In the genomic region with DNA sequence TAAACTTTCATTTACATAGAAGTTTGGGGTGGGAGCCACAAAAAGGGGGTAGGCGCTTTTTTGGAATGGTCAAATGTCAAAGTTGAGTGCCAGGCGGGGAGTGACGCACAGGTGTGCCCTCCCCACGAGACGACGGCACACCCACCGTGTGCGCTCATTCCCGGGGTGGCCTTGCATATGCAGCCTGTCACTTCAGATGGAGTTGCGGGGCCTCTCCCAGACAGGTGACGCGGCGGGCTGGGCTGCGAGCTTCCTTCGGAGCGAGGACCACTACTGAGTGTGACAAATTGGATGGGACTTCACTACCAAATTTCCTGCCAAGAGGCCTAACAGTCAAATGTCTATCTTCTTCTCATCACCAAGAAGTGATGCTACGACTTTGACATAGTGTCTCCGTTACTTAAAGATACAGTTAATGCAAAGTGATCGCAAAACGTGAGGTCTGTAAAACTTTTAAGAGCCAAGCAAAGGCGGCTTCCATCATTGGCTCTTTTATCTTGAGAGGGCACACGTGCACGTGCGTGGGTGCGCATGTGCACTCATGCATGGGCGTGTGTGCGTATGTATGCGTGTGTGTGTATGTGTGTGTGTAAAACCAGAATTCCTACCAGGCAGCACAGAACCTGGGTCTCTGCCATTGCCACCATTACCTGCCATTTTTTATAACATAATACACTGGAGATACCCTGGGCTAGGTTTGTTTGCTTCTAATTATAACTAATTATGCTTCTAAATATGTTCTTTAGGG, we compare ENCODE assay signal across 2 cellular contexts.
A peak's percentile ranks its signal among the peaks of the same experiment; 100 is the strongest.
TF ChIP-seq lines count a peak whose summit lies in the region.

No MANE protein-coding gene starts in this region.

TF ChIP-seq in HepG2, 621 proteins besides CTCF, POLR2A, EP300 and RAD21:
- peak; percentile 42; the same call in 1 of the 2 replicates for TF ChIP-seq MNT (IDR thresholded peaks at IDR 0.05)
- TF ChIP-seq ZNF17 (CRISPR knock-in tag; IDR thresholded peaks at IDR 0.05) = no peak
- no peak for TF ChIP-seq RFXANK (CRISPR knock-in tag; IDR thresholded peaks at IDR 0.05)
- TF ChIP-seq TIGD3 (CRISPR knock-in tag; IDR thresholded peaks at IDR 0.05; ENCODE audit: borderline replicate concordance) = no peak
- no peak for TF ChIP-seq HOXD1 (CRISPR knock-in tag; IDR thresholded peaks at IDR 0.05)
- TF ChIP-seq, protein P1, sequence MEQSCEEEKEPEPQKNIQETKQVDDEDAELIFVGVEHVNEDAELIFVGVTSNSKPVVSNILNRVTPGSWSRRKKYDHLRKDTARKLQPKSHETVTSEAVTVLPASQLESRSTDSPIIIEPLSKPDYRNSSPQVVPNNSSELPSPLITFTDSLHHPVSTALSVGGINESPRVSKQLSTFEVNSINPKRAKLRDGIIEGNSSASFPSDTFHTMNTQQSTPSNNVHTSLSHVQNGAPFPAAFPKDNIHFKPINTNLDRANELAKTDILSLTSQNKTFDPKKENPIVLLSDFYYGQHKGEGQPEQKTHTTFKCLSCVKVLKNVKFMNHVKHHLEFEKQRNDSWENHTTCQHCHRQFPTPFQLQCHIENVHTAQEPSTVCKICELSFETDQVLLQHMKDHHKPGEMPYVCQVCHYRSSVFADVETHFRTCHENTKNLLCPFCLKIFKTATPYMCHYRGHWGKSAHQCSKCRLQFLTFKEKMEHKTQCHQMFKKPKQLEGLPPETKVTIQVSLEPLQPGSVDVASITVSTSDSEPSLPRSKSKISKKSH (CRISPR knock-in tag; IDR thresholded peaks at IDR 0.05; ENCODE audit: borderline replicate concordance) = no peak

TF ChIP-seq in HEK293, 187 proteins besides CTCF, POLR2A, EP300 and RAD21:
- TF ChIP-seq TSHZ1 (tag by site-specific recombination; IDR thresholded peaks at IDR 0.05; ENCODE audit: borderline replicate concordance) (no peak), ZFHX2 (tag by site-specific recombination; conservative IDR thresholded peaks at IDR 0.05) (peak; percentile 65; the same call in 1 of the 2 replicates), KLF10 (tag by site-specific recombination; IDR thresholded peaks at IDR 0.05) (no peak), ZNF654 (tag by site-specific recombination; IDR thresholded peaks at IDR 0.05; ENCODE audit: low read depth) (no peak), ZNF280C (tag by site-specific recombination; IDR thresholded peaks at IDR 0.05) (no peak), ZBTB7A (tag by site-specific recombination; IDR thresholded peaks at IDR 0.05; ENCODE audit: low read depth) (no peak)
